In the genomic region with DNA sequence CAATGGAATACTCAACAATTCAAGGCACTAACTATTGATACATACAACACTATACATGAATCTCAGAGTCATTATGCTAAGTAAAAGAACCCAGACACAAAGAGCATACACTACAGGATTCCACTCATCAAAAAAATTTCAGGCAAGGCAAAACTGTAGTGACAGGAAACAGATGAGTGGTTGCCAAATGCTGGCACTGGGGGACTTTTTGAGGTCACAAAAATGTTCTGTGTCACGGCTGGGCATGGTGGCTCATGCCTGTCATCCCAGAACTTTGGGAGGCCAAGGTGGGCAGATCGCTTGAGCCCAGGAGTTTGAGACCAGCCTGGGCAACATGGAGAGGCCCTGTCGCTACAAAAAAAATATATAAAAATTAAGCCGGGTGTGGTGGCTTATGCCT, we compare ENCODE assay signal across 1 cellular context.
TF ChIP-seq lines count a peak whose summit lies in the region.

No MANE protein-coding gene starts in this region.

TF ChIP-seq in GM12878, 131 proteins besides CTCF, POLR2A, EP300 and RAD21 (continued from another document):
- TF ChIP-seq EED (IDR thresholded peaks at IDR 0.05; ENCODE audit: low read depth) (no peak), ATF7 (IDR thresholded peaks at IDR 0.05; ENCODE audit: low read depth) (no peak), NR2F1 (conservative IDR thresholded peaks at IDR 0.05) (no peak), REST (IDR thresholded peaks at IDR 0.05; ENCODE audit: low read depth, low read length) (no peak), HDAC6 (IDR thresholded peaks at IDR 0.05; ENCODE audit: unreplicated experiment) (no peak), MLLT1 (IDR thresholded peaks at IDR 0.05) (no peak), DPF2 (IDR thresholded peaks at IDR 0.05) (no peak; the same call in 1 of the 2 replicates), CBX5 (IDR thresholded peaks at IDR 0.05; ENCODE audit: low read depth) (no peak), ZBTB40 (IDR thresholded peaks at IDR 0.05; ENCODE audit: borderline replicate concordance) (no peak; the same call in 1 of the 2 replicates), MAX (IDR thresholded peaks at IDR 0.05; ENCODE audit: low read depth, low read length) (no peak), MXI1 (IDR thresholded peaks at IDR 0.05; ENCODE audit: low read depth, low read length) (no peak), FOXM1 (IDR thresholded peaks at IDR 0.05; ENCODE audit: low read depth, low read length) (no peak), NBN (IDR thresholded peaks at IDR 0.05) (no peak), CHD2 (IDR thresholded peaks at IDR 0.05; ENCODE audit: borderline replicate concordance, low read depth, low read length) (no peak), ZNF687 (IDR thresholded peaks at IDR 0.05) (peak; percentile 9; the same call in 1 of the 2 replicates)
